In genomic region chr19:18940791-18941627, GRCh38 we compare ENCODE assay signal across 8 cellular contexts. TPM values are rescaled to one million over a fixed set of nuclear protein-coding genes. Genes with fewer than 3 reads are reported as not detected.
DNase-seq lines count a peak whose midpoint lies in the region; ATAC-seq and TF ChIP-seq lines count a peak whose summit lies in the region.

TSS of gene HOMER3 (minus strand) at chr19:18941217. CDS start at chr19:18938982, 2,235 bp downstream.

- peak within 1 kb of the TSS; percentile 99 for H2AK9ac ChIP-seq in IMR-90 (replicated peaks; ENCODE audit: low read depth, low read length, poor library complexity)

- peak within 1 kb of the TSS; percentile 73 for H3K4me3 ChIP-seq in IMR-90 (ENCODE audit: insufficient read depth, low read depth, low read length)
- H3K4me3 ChIP-seq in right cardiac atrium (ENCODE audit: low read length) = peak within 1 kb of the TSS; percentile 80
- peak within 1 kb of the TSS; percentile 89 for H3K4me3 ChIP-seq in psoas muscle
- peak within 1 kb of the TSS; percentile 67 for H3K4me3 ChIP-seq in upper lobe of right lung

- peak within 1 kb of the TSS; percentile 87 for H4K5ac ChIP-seq in IMR-90 (ENCODE audit: low read depth, low read length)

- peak; percentile 51; the same call in 1 of the 2 replicates for TF ChIP-seq POLR2A in IMR-90 (IDR thresholded peaks at IDR 0.05; ENCODE audit: low read depth, low read length)

- H3K27me3 ChIP-seq in IMR-90 (ENCODE audit: control insufficient read depth, insufficient read depth, low read length) (no peaks in the 10 kb centered on the region), right cardiac atrium (ENCODE audit: control insufficient read depth, insufficient read depth) (no peaks in the 10 kb centered on the region), psoas muscle (ENCODE audit: insufficient read depth in 3 of 3, low read length in 2 of 3) (no peaks in the 10 kb centered on the region), upper lobe of right lung (no peaks in the 10 kb centered on the region)

- H3K4me3 Mint-ChIP-seq in T-helper 1 cell treated with Interleukin-12 subunit alpha and Interleukin-12 subunit beta and Interleukin-4 antibody, amounts not matched to agents 30 μg/mL and 1 μg/mL, for 36 hours = peak within 1 kb of the TSS; percentile 46

- peaks cover 11 to 43% of the 10 kb centered on the region in 2 experiments for H3K79me1 ChIP-seq in IMR-90 (ENCODE audit: low read depth in 1 of 2, low read length in 2 of 2)

- peak within 1 kb of the TSS; percentile 73 for H2BK5ac ChIP-seq in IMR-90 (ENCODE audit: low read depth, low read length, poor library complexity, severe bottlenecking)

- 0 out of 2 replicates have a peak within 1 kb of the TSS, but pooled peaks have one; percentile 26 for H2BK20ac ChIP-seq in IMR-90 (ENCODE audit: low read depth, low read length)

- H3K4me2 ChIP-seq in IMR-90 (ENCODE audit: low read depth, low read length) = peak within 1 kb of the TSS; percentile 91

- H3K23ac ChIP-seq in IMR-90 (ENCODE audit: low read depth, low read length) = peak within 1 kb of the TSS; percentile 98

- H3K14ac ChIP-seq in IMR-90 (replicated peaks; ENCODE audit: low read depth, low read length) = peak within 1 kb of the TSS; percentile 98

- peak within 1 kb of the TSS; percentile 69 for H2BK120ac ChIP-seq in IMR-90 (ENCODE audit: low read depth, low read length)

- no peak within 1 kb of the TSS for H3K27ac Mint-ChIP-seq in T-helper 1 cell treated with Interleukin-12 subunit alpha and Interleukin-12 subunit beta and Interleukin-4 antibody, amounts not matched to agents 30 μg/mL and 1 μg/mL, for 36 hours

- H3K27ac ChIP-seq in IMR-90 (ENCODE audit: insufficient read depth, low read length) (peak within 1 kb of the TSS; percentile 74), right cardiac atrium (ENCODE audit: low read length) (no peak within 1 kb of the TSS), psoas muscle (peak within 1 kb of the TSS; percentile 82), upper lobe of right lung (peak within 1 kb of the TSS; percentile 42)

- H3K9me1 ChIP-seq in IMR-90 (ENCODE audit: insufficient read depth, low read length) = peaks cover 10% of the 10 kb centered on the region

- TF ChIP-seq CTCF in IMR-90 (conservative IDR thresholded peaks at IDR 0.05; ENCODE audit: low read depth, low read length) (peak; percentile 48), psoas muscle (IDR thresholded peaks at IDR 0.05) (peak; percentile 34), upper lobe of right lung (IDR thresholded peaks at IDR 0.05) (no peak)

- H3K4me1 ChIP-seq in IMR-90 (ENCODE audit: control insufficient read depth, insufficient read depth, low read length) (peaks cover 6% of the 10 kb centered on the region), right cardiac atrium (ENCODE audit: control insufficient read depth, insufficient read depth, low read length) (no peaks in the 10 kb centered on the region), psoas muscle (peaks cover 8% of the 10 kb centered on the region), upper lobe of right lung (peaks cover 8% of the 10 kb centered on the region)

- peak; percentile 2 for DNase-seq in DMS53 treated with DMSO at 0.1 percent for 48 hours (lab: John Stamatoyannopoulos, UW; ENCODE audit: unreplicated experiment)
- peak; percentile 39 for DNase-seq in IMR-90
- DNase-seq in anterior cingulate cortex (lab: John Stamatoyannopoulos, UW) = peak in 51 of 58 donors; percentile 5 to 82 (median 56)
- peak; percentile 84 to 95 (median 95) for DNase-seq in right cardiac atrium
- peak; percentile 87 to 92 for DNase-seq in psoas muscle
- peak; percentile 91 for DNase-seq in upper lobe of right lung

- BruUV-seq in IMR-90 (replicated peaks; lab: Mats Ljungman, UMichigan) = no TSS peak

- no peaks in the 10 kb centered on the region for H3K36me3 Mint-ChIP-seq in T-helper 1 cell treated with Interleukin-12 subunit alpha and Interleukin-12 subunit beta and Interleukin-4 antibody, amounts not matched to agents 30 μg/mL and 1 μg/mL, for 36 hours (ENCODE audit: low read depth)

- peaks cover 16% of the 10 kb centered on the region; the same call in 1 of the 2 replicates for H4K20me1 ChIP-seq in IMR-90 (ENCODE audit: insufficient read depth, low read length)

- H3K4ac ChIP-seq in IMR-90 (ENCODE audit: low read depth, low read length) = peak within 1 kb of the TSS; percentile 94

- ATAC-seq in IMR-90 (ENCODE audit: low read depth) (peak; percentile 84), right cardiac atrium (peak; percentile 82 to 87), psoas muscle (peak; percentile 71 to 78 (median 74)), upper lobe of right lung (peak; percentile 92), GM18520 (IDR thresholded peaks at IDR 0.05; ENCODE audit: unreplicated experiment) (no peak)

- dilution Hi-C loops in IMR-90 (cut with HindIII; ENCODE audit: low sequenced_read_pairs, unreplicated experiment) = no loop called here

- CTCF ChIA-PET in IMR-90 (lab: Yijun Ruan, JAX) = no interaction called here

- peaks cover 2% of the 10 kb centered on the region for H3K4me1 Mint-ChIP-seq in T-helper 1 cell treated with Interleukin-12 subunit alpha and Interleukin-12 subunit beta and Interleukin-4 antibody, amounts not matched to agents 30 μg/mL and 1 μg/mL, for 36 hours (ENCODE audit: low read depth)

- H3K9ac ChIP-seq in IMR-90 (ENCODE audit: low read depth, low read length) = peak within 1 kb of the TSS; percentile 92

- in situ Hi-C loops in IMR-90 (cut with MboI; ENCODE audit: low sequenced_read_pairs) = no loop called here

- peak within 1 kb of the TSS; percentile 44; the same call in 2 of the 3 replicates for H2BK15ac ChIP-seq in IMR-90 (ENCODE audit: low read depth, low read length)

- peak within 1 kb of the TSS; percentile 96 for H2AK5ac ChIP-seq in IMR-90 (ENCODE audit: low read depth, low read length)

- H4K8ac ChIP-seq in IMR-90 (ENCODE audit: low read depth in 2 of 2, low read length in 2 of 2) = peak within 1 kb of the TSS; percentile 75 to 94

- TF ChIP-seq RAD21 in IMR-90 (IDR thresholded peaks at IDR 0.05; ENCODE audit: low read length) = peak; percentile 7; the same call in 1 of the 2 replicates

- H2AFZ ChIP-seq in IMR-90 (replicated peaks; ENCODE audit: low read length, poor library complexity) = peak within 1 kb of the TSS; percentile 92

- peak within 1 kb of the TSS; percentile 90 for H3K56ac ChIP-seq in IMR-90 (ENCODE audit: extremely low read depth, insufficient read depth, low read length)

- intact Hi-C loops in IMR-90 (cut with micrococcal nuclease) (loop anchor here (1.0 kb wide), 1 partner anchor 45 kb away; no protein-coding TSS in a partner anchor), right cardiac atrium (cut with DNase I) (no loop called here), psoas muscle (cut with DNase I) (loop anchor here in 1 of 2 donors (1.0 to 5.0 kb wide), 3 partner anchors 22 to 46 kb away; partner anchors contain the start of genes COPE and DDX49), upper lobe of right lung (cut with DNase I) (no loop called here)

- whole genome bisulfite sequencing in IMR-90 (ENCODE audit: extremely low coverage in 2 of 2, insufficient read length in 1 of 2), 2 experiments = 1% methylated on average over 24 of the region's 81 CpGs; no CpG with 5 or more reads in 1 of the 2 experiments
- 1% methylated on average over 78 of the region's 81 CpGs for WGBS in right cardiac atrium
- WGBS in psoas muscle, 3 donors = 1% methylated on average over 47 to 81 of the region's 81 CpGs

- H3K36me3 ChIP-seq in IMR-90 (ENCODE audit: control insufficient read depth, insufficient read depth, low read length) = peaks cover 16% of the 10 kb centered on the region
- peaks cover 0 to 28% of the 10 kb centered on the region in 2 donors for H3K36me3 ChIP-seq in psoas muscle (ENCODE audit: insufficient read depth in 1 of 2, low read depth in 1 of 2)
- H3K36me3 ChIP-seq in upper lobe of right lung = no peaks in the 10 kb centered on the region

- H4K91ac ChIP-seq in IMR-90 (ENCODE audit: insufficient read depth, low read depth, low read length) = peak within 1 kb of the TSS; percentile 85

- H3K27me3 Mint-ChIP-seq in T-helper 1 cell treated with Interleukin-12 subunit alpha and Interleukin-12 subunit beta and Interleukin-4 antibody, amounts not matched to agents 30 μg/mL and 1 μg/mL, for 36 hours (ENCODE audit: low read depth) = peaks cover 50% of the 10 kb centered on the region

- H3K9me3 Mint-ChIP-seq in T-helper 1 cell treated with Interleukin-12 subunit alpha and Interleukin-12 subunit beta and Interleukin-4 antibody, amounts not matched to agents 30 μg/mL and 1 μg/mL, for 36 hours = no peaks in the 10 kb centered on the region

- H3K9me3 ChIP-seq in IMR-90 (ENCODE audit: control insufficient read depth, insufficient read depth, low read length) (no peaks in the 10 kb centered on the region), right cardiac atrium (ENCODE audit: control insufficient read depth, low read length) (no peaks in the 10 kb centered on the region), psoas muscle (no peaks in the 10 kb centered on the region), upper lobe of right lung (no peaks in the 10 kb centered on the region)

- peak within 1 kb of the TSS; percentile 76 for H3K18ac ChIP-seq in IMR-90 (ENCODE audit: low read depth, low read length)

- POLR2A ChIA-PET in IMR-90 (lab: Charles Lee; ENCODE audit: unreplicated experiment) = no interaction called here

TF ChIP-seq in IMR-90, 13 proteins besides CTCF, POLR2A, EP300 and RAD21:
- TF ChIP-seq CHD1 (IDR thresholded peaks at IDR 0.05; ENCODE audit: low read depth, low read length) (no peak), MAZ (IDR thresholded peaks at IDR 0.05; ENCODE audit: borderline replicate concordance, low read depth, low read length) (peak; percentile 52; the same call in 1 of the 2 replicates)
TF ChIP-seq in IMR-90: peak in this region for 1.

RNA-seq across cellular contexts. Expression of gene HOMER3, which starts in this region (rescaled TPM):
- 50.8 and 53.4 TPM in 2 replicates for total RNA-seq in IMR-90 (2012; rRNA removed)
- 77.0 and 84.5 TPM in 2 replicates for polyA plus RNA-seq in IMR-90 (2012; rRNA removed)
- 102 and 137 TPM in 2 replicates for polyA plus RNA-seq in IMR-90 (2012; cell fraction: cytosol; rRNA removed)
- 80.0 and 184 TPM in 2 replicates for polyA plus RNA-seq in IMR-90 (2012; cell fraction: nucleus; rRNA removed; ENCODE audit: low replicate concordance)
- total RNA-seq in right cardiac atrium = 10 to 100 TPM; 10.2 to 14.9 (median 12.4) TPM
- 26.5 TPM for polyA plus RNA-seq in right cardiac atrium
- total RNA-seq in psoas muscle = 10 to 100 TPM; 61.4 to 77.9 (median 67.7) TPM
- polyA plus RNA-seq in psoas muscle = 10 to 100 TPM; 72.9 to 86.2 (median 83.1) TPM
- 29.3 TPM for total RNA-seq in upper lobe of right lung

Comparison
In these comparisons a context has a peak if more than half of its experiments do, and no peak if none do; other contexts are left out.
1. DNase-seq: peak in every context shown above with its lines; median percentile 95 in right cardiac atrium; 91 in upper lobe of right lung; 90 in psoas muscle; 56 in anterior cingulate cortex; 39 in IMR-90; 2 in DMS53 treated with DMSO at 0.1 percent for 48 hours.